10 cellular contexts compared by ENCODE assay signal in genomic region chr1:212981571-212982328, GRCh38. TPM values are rescaled to one million over a fixed set of nuclear protein-coding genes. Genes with fewer than 3 reads are reported as not detected.
A peak's percentile ranks its signal among the peaks of the same experiment; 100 is the strongest.
DNase-seq lines count a peak whose midpoint lies in the region; ATAC-seq and TF ChIP-seq lines count a peak whose summit lies in the region.
"Had no signal": no experiment of that assay in that cellular context is flagged by ENCODE, and none has a peak within 500 bp of the region (broad histone marks: within the 10 kb centered on the region; RNA-seq: fewer than 3 reads in every experiment).

No MANE protein-coding gene starts in this region.

- intact Hi-C loops in colonic mucosa (cut with DNase I) = loop anchor here (10.0 kb wide), 1 partner anchor 317 kb away; no protein-coding TSS in a partner anchor

- H3K4me3 ChIP-seq in fibroblast of villous mesenchyme (ENCODE audit: low read depth, low read length) = no peak overlapping the region
- H3K4me3 ChIP-seq in foreskin fibroblast (ENCODE audit: low read depth in 1 of 2, low read length in 2 of 2) = no peak overlapping the region
- no peak overlapping the region for H3K4me3 ChIP-seq in colonic mucosa
- H3K4me3 ChIP-seq: thoracic aorta had no signal

- no peaks in the 10 kb centered on the region for H3K9me3 ChIP-seq in colonic mucosa
- H3K9me3 ChIP-seq: thoracic aorta had no signal

- no peaks in the 10 kb centered on the region for H3K36me3 ChIP-seq in colonic mucosa
- H3K36me3 ChIP-seq: thoracic aorta had no signal

- peak; percentile 58 for ATAC-seq in GM21390 (IDR thresholded peaks at IDR 0.05; ENCODE audit: unreplicated experiment)
- ATAC-seq in HG03520 (IDR thresholded peaks at IDR 0.05; ENCODE audit: unreplicated experiment) = peak; percentile 38
- ATAC-seq: Panc1 had no signal

- H3K9ac ChIP-seq in colonic mucosa (ENCODE audit: low read depth in 2 of 2, low read length in 2 of 2) = no peak overlapping the region

- DNase-seq in DMS53 (lab: John Stamatoyannopoulos, UW) = peak; percentile 86
- DNase-seq in fibroblast of villous mesenchyme (ENCODE audit: low read depth) = peak; percentile 22
- no peak for DNase-seq in foreskin fibroblast
- no peak for DNase-seq in ureter (ENCODE audit: low spot score)
- DNase-seq in caudate nucleus (lab: John Stamatoyannopoulos, UW) = no peak
- DNase-seq in colonic mucosa = no peak

- no peak for TF ChIP-seq CTCF in fibroblast of villous mesenchyme (IDR thresholded peaks at IDR 0.05; ENCODE audit: insufficient read depth, low read depth, low read length)
- TF ChIP-seq CTCF in foreskin fibroblast (IDR thresholded peaks at IDR 0.05; ENCODE audit: low read depth, low read length) = no peak
- TF ChIP-seq CTCF in colonic mucosa (IDR thresholded peaks at IDR 0.05) = no peak

- H3K27ac ChIP-seq in caudate nucleus (ENCODE audit: low read depth, low read length) = no peak overlapping the region
- H3K27ac ChIP-seq in colonic mucosa = no peak overlapping the region

- no peaks in the 10 kb centered on the region for H3K27me3 ChIP-seq in colonic mucosa

- H3K4me1 ChIP-seq in colonic mucosa = no peaks in the 10 kb centered on the region

RNA-seq across cellular contexts. Expression of gene VASH2, which starts 31.4 kb away (rescaled TPM):
- total RNA-seq in fibroblast of villous mesenchyme = 0.43 and 0.97 TPM in 2 replicates
- 1.5 TPM for total RNA-seq in ureter
- 1 to 10 TPM in 1 of 2 donors, under 1 TPM in 1; 0.48 to 1.6 TPM for total RNA-seq in colonic mucosa

RNA-seq across cellular contexts. Expression of gene ANGEL2, which starts 33.9 kb away (rescaled TPM):
- total RNA-seq in fibroblast of villous mesenchyme (41.2 and 43.6 TPM in 2 replicates), ureter (43.9 TPM), colonic mucosa (10 to 100 TPM; 19.0 to 20.6 TPM)

Comparison
In these comparisons a context has a peak if more than half of its experiments do, and no peak if none do; other contexts are left out.
1. DNase-seq: peak in DMS53 (single experiment) and fibroblast of villous mesenchyme (single experiment); none in foreskin fibroblast (0 of 2), ureter (single experiment), caudate nucleus (0 of 61) and colonic mucosa (single experiment).